1 cellular context compared by ENCODE assay signal in genomic region chr15:63210151-63211051, GRCh38.
TF ChIP-seq lines count a peak whose summit lies in the region.

No MANE protein-coding gene starts in this region.

TF ChIP-seq in HepG2, 621 proteins besides CTCF, POLR2A, EP300 and RAD21:
- TF ChIP-seq SOX13 (IDR thresholded peaks at IDR 0.05), result 0 out of 2 replicates have a peak, but pooled peaks have one; percentile 10
- peak in 1 of 2 experiments; percentile 63; a peak in 1 of 4 replicates for TF ChIP-seq SOX13 (CRISPR knock-in tag; conservative IDR thresholded peaks at IDR 0.05 in 1 of 2, IDR thresholded peaks at IDR 0.05 in 1 of 2)
- no peak for TF ChIP-seq ZNF30 (CRISPR knock-in tag; IDR thresholded peaks at IDR 0.05)
- no peak for TF ChIP-seq MLLT10 (CRISPR knock-in tag; IDR thresholded peaks at IDR 0.05)
